1 cellular context compared by ENCODE assay signal in genomic region chr1:24744911-24745710, GRCh38.
A peak's percentile ranks its signal among the peaks of the same experiment; 100 is the strongest.
TF ChIP-seq lines count a peak whose summit lies in the region.

Gene CLIC4, plus strand, starts transcription at chr1:24745447. Its CDS starts 107 bp downstream, at chr1:24745554.

TF ChIP-seq in HepG2, 621 proteins besides CTCF, POLR2A, EP300 and RAD21 (continued from another document and continues in another):
- TF ChIP-seq, protein P1, sequence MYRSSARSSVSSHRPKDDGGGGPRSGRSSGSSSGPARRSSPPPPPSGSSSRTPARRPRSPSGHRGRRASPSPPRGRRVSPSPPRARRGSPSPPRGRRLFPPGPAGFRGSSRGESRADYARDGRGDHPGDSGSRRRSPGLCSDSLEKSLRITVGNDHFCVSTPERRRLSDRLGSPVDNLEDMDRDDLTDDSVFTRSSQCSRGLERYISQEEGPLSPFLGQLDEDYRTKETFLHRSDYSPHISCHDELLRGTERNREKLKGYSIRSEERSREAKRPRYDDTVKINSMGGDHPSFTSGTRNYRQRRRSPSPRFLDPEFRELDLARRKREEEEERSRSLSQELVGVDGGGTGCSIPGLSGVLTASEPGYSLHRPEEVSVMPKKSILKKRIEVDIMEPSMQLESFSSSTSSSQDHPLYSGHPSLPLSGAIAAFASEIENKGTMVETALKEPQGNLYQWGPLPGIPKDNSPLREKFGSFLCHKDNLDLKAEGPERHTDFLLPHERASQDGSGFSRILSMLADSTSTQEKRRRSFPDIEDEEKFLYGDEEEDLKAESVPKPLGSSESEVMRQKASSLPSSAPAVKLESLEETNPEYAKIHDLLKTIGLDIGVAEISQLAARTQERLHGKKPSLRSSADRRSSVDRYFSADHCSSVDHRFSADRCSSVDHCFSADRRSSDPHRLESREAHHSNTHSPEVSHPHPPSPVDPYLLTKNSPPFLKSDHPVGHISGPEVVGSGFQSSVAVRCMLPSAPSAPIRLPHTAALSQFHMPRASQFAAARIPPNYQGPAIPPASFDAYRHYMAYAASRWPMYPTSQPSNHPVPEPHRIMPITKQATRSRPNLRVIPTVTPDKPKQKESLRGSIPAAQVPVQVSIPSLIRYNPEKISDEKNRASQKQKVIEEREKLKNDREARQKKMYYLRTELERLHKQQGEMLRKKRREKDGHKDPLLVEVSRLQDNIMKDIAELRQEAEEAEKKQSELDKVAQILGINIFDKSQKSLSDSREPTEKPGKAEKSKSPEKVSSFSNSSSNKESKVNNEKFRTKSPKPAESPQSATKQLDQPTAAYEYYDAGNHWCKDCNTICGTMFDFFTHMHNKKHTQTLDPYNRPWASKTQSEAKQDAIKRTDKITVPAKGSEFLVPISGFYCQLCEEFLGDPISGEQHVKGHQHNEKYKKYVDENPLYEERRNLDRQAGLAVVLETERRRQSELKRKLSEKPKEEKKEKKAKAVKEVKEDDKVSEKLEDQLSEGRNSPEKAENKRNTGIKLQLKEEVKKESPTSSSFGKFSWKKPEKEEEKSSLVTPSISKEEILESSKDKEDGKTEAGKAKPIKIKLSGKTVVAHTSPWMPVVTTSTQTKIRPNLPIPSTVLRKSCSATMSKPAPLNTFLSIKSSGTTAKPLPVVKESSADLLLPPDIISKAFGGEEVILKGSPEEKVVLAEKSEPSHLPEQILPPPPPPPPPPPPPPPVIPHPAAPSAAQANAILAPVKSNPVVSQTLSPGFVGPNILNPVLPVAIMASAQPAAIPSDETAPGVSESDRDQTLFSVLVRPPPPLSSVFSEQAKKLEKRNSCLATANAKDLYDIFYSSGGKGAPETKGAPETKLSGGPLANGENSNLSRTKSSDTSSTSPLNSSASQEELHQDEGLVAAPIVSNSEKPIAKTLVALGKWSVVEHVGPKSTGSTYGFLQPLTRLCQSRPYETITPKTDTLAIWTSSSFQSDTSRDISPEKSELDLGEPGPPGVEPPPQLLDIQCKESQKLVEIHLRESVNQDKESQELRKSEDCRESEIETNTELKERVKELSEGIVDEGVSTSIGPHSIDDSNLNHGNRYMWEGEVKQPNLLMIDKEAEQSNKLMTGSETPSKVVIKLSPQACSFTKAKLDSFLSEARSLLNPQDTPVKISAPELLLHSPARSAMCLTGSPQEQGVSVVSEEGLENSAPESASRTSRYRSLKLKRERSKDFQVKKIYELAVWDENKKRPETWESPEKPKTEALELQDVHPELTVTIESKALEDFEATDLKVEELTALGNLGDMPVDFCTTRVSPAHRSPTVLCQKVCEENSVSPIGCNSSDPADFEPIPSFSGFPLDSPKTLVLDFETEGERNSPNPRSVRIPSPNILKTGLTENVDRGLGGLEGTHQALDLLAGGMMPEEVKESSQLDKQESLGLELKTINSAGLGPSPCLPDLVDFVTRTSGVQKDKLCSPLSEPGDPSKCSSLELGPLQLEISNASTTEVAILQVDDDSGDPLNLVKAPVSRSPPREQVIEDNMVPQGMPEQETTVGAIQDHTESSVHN (CRISPR knock-in tag; IDR thresholded peaks at IDR 0.05) = no peak
- TF ChIP-seq ZNF605 (CRISPR knock-in tag; IDR thresholded peaks at IDR 0.05) (peak; percentile 97), CSRNP2 (CRISPR knock-in tag; conservative IDR thresholded peaks at IDR 0.05; ENCODE audit: low read depth) (no peak), ELF1 (CRISPR knock-in tag; IDR thresholded peaks at IDR 0.05) (peak; percentile 45), ZNF513 (CRISPR knock-in tag; conservative IDR thresholded peaks at IDR 0.05) (no peak), ZNF552 (CRISPR knock-in tag; IDR thresholded peaks at IDR 0.05; ENCODE audit: borderline replicate concordance) (no peak), BCL3 (CRISPR knock-in tag; IDR thresholded peaks at IDR 0.05) (peak; percentile 53; the same call in 1 of the 2 replicates), KDM5B (CRISPR knock-in tag; IDR thresholded peaks at IDR 0.05; ENCODE audit: borderline replicate concordance) (peak; percentile 72), NKX3-1 (CRISPR knock-in tag; IDR thresholded peaks at IDR 0.05) (no peak), NPAS2 (CRISPR knock-in tag; IDR thresholded peaks at IDR 0.05; ENCODE audit: borderline replicate concordance) (no peak), ZNF10 (CRISPR knock-in tag; IDR thresholded peaks at IDR 0.05; ENCODE audit: borderline replicate concordance, low read depth) (0 out of 2 replicates have a peak, but pooled peaks have one; percentile 85), ZNF709 (CRISPR knock-in tag; IDR thresholded peaks at IDR 0.05) (no peak; the same call in 1 of the 2 replicates), SP2 (CRISPR knock-in tag; IDR thresholded peaks at IDR 0.05) (no peak), THYN1 (CRISPR knock-in tag; IDR thresholded peaks at IDR 0.05; ENCODE audit: borderline replicate concordance, low read depth) (no peak), NAIF1 (CRISPR knock-in tag; IDR thresholded peaks at IDR 0.05; ENCODE audit: borderline replicate concordance) (peak; percentile 67), PRMT3 (CRISPR knock-in tag; IDR thresholded peaks at IDR 0.05; ENCODE audit: borderline replicate concordance, low read depth) (no peak), ZNF782 (CRISPR knock-in tag; IDR thresholded peaks at IDR 0.05; ENCODE audit: borderline replicate concordance) (0 out of 2 replicates have a peak, but pooled peaks have one; percentile 8), CBX2 (IDR thresholded peaks at IDR 0.05; ENCODE audit: low read depth, low read length) (no peak), CBX2 (CRISPR knock-in tag; IDR thresholded peaks at IDR 0.05; ENCODE audit: low read depth) (no peak), KDM3A (CRISPR knock-in tag; IDR thresholded peaks at IDR 0.05; ENCODE audit: low read depth) (peak; percentile 12; the same call in 1 of the 2 replicates), JDP2 (CRISPR knock-in tag; IDR thresholded peaks at IDR 0.05; ENCODE audit: borderline replicate concordance) (no peak; the same call in 1 of the 2 replicates), SYNCRIP (IDR thresholded peaks at IDR 0.05; ENCODE audit: insufficient read depth, low read depth, low read length) (no peak), HNF4G (IDR thresholded peaks at IDR 0.05; ENCODE audit: borderline replicate concordance, low read depth, low read length) (no peak), HNF4G (CRISPR knock-in tag; IDR thresholded peaks at IDR 0.05; ENCODE audit: borderline replicate concordance, low read depth) (0 out of 2 replicates have a peak, but pooled peaks have one; percentile 16), NFE2L2 (IDR thresholded peaks at IDR 0.05; ENCODE audit: low read length) (no peak), KDM2A (CRISPR knock-in tag; IDR thresholded peaks at IDR 0.05; ENCODE audit: borderline replicate concordance, low read depth) (peak; percentile 53; the same call in 1 of the 2 replicates), FOSL2 (CRISPR knock-in tag; IDR thresholded peaks at IDR 0.05) (peak; percentile 40), ADNP (CRISPR knock-in tag; IDR thresholded peaks at IDR 0.05) (no peak), GPN1 (CRISPR knock-in tag; IDR thresholded peaks at IDR 0.05; ENCODE audit: borderline replicate concordance) (0 out of 2 replicates have a peak, but pooled peaks have one; percentile 45), ZNF746 (CRISPR knock-in tag; IDR thresholded peaks at IDR 0.05) (no peak), ZFP36L2 (CRISPR knock-in tag; IDR thresholded peaks at IDR 0.05) (no peak), FOXK2 (IDR thresholded peaks at IDR 0.05) (peak; percentile 57; the same call in 1 of the 2 replicates), MAZ (IDR thresholded peaks at IDR 0.05; ENCODE audit: borderline replicate concordance, low read depth, low read length) (peak; percentile 82), MAZ (CRISPR knock-in tag; IDR thresholded peaks at IDR 0.05; ENCODE audit: low read depth) (peak; percentile 95), ZNF260 (CRISPR knock-in tag; IDR thresholded peaks at IDR 0.05; ENCODE audit: borderline replicate concordance, low read depth) (no peak), ZNF607 (CRISPR knock-in tag; IDR thresholded peaks at IDR 0.05; ENCODE audit: borderline replicate concordance) (peak; percentile 87)
- TF ChIP-seq, protein P2, sequence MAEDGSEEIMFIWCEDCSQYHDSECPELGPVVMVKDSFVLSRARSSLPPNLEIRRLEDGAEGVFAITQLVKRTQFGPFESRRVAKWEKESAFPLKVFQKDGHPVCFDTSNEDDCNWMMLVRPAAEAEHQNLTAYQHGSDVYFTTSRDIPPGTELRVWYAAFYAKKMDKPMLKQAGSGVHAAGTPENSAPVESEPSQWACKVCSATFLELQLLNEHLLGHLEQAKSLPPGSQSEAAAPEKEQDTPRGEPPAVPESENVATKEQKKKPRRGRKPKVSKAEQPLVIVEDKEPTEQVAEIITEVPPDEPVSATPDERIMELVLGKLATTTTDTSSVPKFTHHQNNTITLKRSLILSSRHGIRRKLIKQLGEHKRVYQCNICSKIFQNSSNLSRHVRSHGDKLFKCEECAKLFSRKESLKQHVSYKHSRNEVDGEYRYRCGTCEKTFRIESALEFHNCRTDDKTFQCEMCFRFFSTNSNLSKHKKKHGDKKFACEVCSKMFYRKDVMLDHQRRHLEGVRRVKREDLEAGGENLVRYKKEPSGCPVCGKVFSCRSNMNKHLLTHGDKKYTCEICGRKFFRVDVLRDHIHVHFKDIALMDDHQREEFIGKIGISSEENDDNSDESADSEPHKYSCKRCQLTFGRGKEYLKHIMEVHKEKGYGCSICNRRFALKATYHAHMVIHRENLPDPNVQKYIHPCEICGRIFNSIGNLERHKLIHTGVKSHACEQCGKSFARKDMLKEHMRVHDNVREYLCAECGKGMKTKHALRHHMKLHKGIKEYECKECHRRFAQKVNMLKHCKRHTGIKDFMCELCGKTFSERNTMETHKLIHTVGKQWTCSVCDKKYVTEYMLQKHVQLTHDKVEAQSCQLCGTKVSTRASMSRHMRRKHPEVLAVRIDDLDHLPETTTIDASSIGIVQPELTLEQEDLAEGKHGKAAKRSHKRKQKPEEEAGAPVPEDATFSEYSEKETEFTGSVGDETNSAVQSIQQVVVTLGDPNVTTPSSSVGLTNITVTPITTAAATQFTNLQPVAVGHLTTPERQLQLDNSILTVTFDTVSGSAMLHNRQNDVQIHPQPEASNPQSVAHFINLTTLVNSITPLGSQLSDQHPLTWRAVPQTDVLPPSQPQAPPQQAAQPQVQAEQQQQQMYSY (CRISPR knock-in tag; IDR thresholded peaks at IDR 0.05) = peak; percentile 17; the same call in 1 of the 2 replicates
- TF ChIP-seq, protein P3, sequence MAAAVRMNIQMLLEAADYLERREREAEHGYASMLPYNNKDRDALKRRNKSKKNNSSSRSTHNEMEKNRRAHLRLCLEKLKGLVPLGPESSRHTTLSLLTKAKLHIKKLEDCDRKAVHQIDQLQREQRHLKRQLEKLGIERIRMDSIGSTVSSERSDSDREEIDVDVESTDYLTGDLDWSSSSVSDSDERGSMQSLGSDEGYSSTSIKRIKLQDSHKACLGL (CRISPR knock-in tag; IDR thresholded peaks at IDR 0.05) = peak; percentile 88
- TF ChIP-seq, protein P4, sequence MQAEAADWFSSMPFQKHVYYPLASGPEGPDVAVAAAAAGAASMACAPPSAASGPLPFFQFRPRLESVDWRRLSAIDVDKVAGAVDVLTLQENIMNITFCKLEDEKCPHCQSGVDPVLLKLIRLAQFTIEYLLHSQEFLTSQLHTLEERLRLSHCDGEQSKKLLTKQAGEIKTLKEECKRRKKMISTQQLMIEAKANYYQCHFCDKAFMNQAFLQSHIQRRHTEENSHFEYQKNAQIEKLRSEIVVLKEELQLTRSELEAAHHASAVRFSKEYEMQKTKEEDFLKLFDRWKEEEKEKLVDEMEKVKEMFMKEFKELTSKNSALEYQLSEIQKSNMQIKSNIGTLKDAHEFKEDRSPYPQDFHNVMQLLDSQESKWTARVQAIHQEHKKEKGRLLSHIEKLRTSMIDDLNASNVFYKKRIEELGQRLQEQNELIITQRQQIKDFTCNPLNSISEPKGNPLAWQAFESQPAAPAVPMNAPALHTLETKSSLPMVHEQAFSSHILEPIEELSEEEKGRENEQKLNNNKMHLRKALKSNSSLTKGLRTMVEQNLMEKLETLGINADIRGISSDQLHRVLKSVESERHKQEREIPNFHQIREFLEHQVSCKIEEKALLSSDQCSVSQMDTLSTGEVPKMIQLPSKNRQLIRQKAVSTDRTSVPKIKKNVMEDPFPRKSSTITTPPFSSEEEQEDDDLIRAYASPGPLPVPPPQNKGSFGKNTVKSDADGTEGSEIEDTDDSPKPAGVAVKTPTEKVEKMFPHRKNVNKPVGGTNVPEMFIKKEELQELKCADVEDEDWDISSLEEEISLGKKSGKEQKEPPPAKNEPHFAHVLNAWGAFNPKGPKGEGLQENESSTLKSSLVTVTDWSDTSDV (CRISPR knock-in tag; IDR thresholded peaks at IDR 0.05) = no peak
- TF ChIP-seq, protein P5, sequence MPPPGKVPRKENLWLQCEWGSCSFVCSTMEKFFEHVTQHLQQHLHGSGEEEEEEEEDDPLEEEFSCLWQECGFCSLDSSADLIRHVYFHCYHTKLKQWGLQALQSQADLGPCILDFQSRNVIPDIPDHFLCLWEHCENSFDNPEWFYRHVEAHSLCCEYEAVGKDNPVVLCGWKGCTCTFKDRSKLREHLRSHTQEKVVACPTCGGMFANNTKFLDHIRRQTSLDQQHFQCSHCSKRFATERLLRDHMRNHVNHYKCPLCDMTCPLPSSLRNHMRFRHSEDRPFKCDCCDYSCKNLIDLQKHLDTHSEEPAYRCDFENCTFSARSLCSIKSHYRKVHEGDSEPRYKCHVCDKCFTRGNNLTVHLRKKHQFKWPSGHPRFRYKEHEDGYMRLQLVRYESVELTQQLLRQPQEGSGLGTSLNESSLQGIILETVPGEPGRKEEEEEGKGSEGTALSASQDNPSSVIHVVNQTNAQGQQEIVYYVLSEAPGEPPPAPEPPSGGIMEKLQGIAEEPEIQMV (CRISPR knock-in tag; IDR thresholded peaks at IDR 0.05; ENCODE audit: low read depth) = no peak
